Comparison of ENCODE assay signal across 21 cellular contexts in the genomic region with DNA sequence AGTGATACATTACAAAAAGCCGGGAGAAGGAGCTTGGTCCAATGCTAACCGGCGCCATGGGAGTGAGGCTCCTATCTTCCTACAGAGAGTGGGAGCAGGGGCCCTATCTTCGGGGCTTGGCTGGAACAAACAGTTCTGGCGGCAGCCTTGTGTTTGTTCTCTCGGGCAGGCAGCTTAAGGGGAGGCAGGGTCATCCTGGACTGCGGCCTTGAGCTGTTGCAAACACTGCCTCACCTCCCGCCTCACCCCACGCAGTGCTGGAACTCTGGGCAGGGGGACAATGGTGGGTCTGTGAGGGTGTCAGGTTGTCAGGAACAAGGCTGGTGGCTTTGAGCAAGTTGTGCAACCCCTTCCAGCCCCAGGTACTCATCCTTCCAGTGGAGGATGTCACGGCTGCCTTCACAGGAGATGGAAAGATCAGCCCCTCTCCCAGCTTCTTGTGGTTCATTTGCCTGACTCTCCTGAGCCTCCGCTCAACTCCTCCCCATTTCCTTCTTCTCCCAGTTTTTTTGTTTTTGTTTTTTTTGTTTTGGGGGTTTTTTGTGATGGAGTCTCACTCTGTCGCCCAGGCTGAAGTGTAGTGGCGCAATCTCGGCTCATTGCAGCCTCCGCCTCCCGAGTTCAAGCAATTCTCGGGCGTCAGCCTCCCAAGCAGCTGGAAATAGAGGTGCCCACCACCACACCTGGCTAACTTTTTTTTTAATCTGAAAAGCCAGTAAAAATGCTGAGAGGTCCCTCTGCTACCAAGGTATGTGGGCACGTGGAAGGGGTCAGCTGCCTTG. TPM values are rescaled to one million over a fixed set of nuclear protein-coding genes. Genes with fewer than 3 reads are reported as not detected.
DNase-seq lines count a peak whose midpoint lies in the region; ATAC-seq, FAIRE-seq and TF ChIP-seq lines count a peak whose summit lies in the region.
"Had no signal": no experiment of that assay in that cellular context is flagged by ENCODE, and none has a peak within 500 bp of the region (broad histone marks: within the 10 kb centered on the region; RNA-seq: fewer than 3 reads in every experiment).

No MANE protein-coding gene starts in this region.

- H3K9me3 ChIP-seq in HepG2 (ENCODE audit: low read length), result no peaks in the 10 kb centered on the region
- H3K9me3 ChIP-seq in trophoblast cell (ENCODE audit: insufficient read depth, low read depth, low read length), result peaks cover 2% of the 10 kb centered on the region
- no peaks in the 10 kb centered on the region for H3K9me3 ChIP-seq in uterus
- no peaks in the 10 kb centered on the region for H3K9me3 ChIP-seq in CD8-positive, alpha-beta memory T cell (ENCODE audit: low read length)
- H3K9me3 ChIP-seq: sigmoid colon had no signal

- H3K36me3 Mint-ChIP-seq in activated naive CD4-positive, alpha-beta T cell treated with anti-CD3 and anti-CD28 coated beads, Interleukin-2, amount 10 ng/mL, durations not matched to agents 7 days and 5 days, result no peaks in the 10 kb centered on the region
- no peaks in the 10 kb centered on the region for H3K36me3 Mint-ChIP-seq in CD8-positive, alpha-beta memory T cell

- FAIRE-seq in HepG2 (lab: Jason Lieb, UNC), result peak; percentile 99
- FAIRE-seq: RCC 7860 had no signal

- no peak overlapping the region for H4K12ac ChIP-seq in trophoblast cell (ENCODE audit: low read depth, low read length)

- H2BK12ac ChIP-seq in trophoblast cell (ENCODE audit: low read length), result peak overlapping the region; percentile 25

- peaks cover 17% of the 10 kb centered on the region for H3K79me1 ChIP-seq in trophoblast cell (ENCODE audit: low read length)

- H3K18ac ChIP-seq in trophoblast cell (ENCODE audit: low read length), result peak overlapping the region; percentile 46

- peaks cover 13% of the 10 kb centered on the region for H3K79me2 ChIP-seq in HepG2 (ENCODE audit: insufficient read depth, low read length)
- peaks cover 6% of the 10 kb centered on the region for H3K79me2 ChIP-seq in trophoblast cell (ENCODE audit: control insufficient read depth, insufficient read depth, low read length, poor library complexity)

- H3K36me3 ChIP-seq in HepG2 (replicated peaks in 1 of 2; ENCODE audit: control insufficient read depth in 1 of 2, insufficient read depth in 2 of 2, low read length in 2 of 2) (no peaks in the 10 kb centered on the region), trophoblast cell (ENCODE audit: control insufficient read depth in 1 of 2, insufficient read depth in 2 of 2, low read length in 2 of 2) (no peaks in the 10 kb centered on the region), uterus (no peaks in the 10 kb centered on the region)
- H3K36me3 ChIP-seq in CD8-positive, alpha-beta memory T cell (ENCODE audit: insufficient read depth, low read length), result no peaks in the 10 kb centered on the region
- H3K36me3 ChIP-seq: sigmoid colon had no signal

- ATAC-seq in HepG2 (peak; percentile 89), HG02763 (IDR thresholded peaks at IDR 0.05; ENCODE audit: unreplicated experiment) (no peak)
- ATAC-seq: activated T-helper 17 cell treated with anti-CD3 and anti-CD28 coated beads, Interleukin-2, amount 50 U/mL, for 72 hours; SK-N-SH treated with all-trans-retinoic acid at 6 μM for 48 hours had no signal

- CTCF ChIA-PET in HepG2 (lab: Yijun Ruan, JAX; ENCODE audit: low intra/inter-chr PET ratio, low total read pairs), result interaction anchor here (0.7 kb wide), 1 partner anchor 18 kb away, joined by 3 read pairs; no protein-coding TSS in a partner anchor
- CTCF ChIA-PET in activated naive CD4-positive, alpha-beta T cell treated with anti-CD3 and anti-CD28 coated beads, Interleukin-2, amount 10 ng/mL, durations not matched to agents 7 days and 5 days (lab: Charles Lee), result interaction anchor here (0.8 kb wide), 1 partner anchor 426 kb away, joined by 5 read pairs; no protein-coding TSS in a partner anchor
- CTCF ChIA-PET in CD8-positive, alpha-beta memory T cell (lab: Charles Lee), result interaction anchor here (1.8 kb wide), 1 partner anchor 18 kb away, joined by 5 read pairs; no protein-coding TSS in a partner anchor

- H3K4me1 Mint-ChIP-seq in activated naive CD4-positive, alpha-beta T cell treated with anti-CD3 and anti-CD28 coated beads, Interleukin-2, amount 10 ng/mL, durations not matched to agents 7 days and 5 days, result no peaks in the 10 kb centered on the region
- H3K4me1 Mint-ChIP-seq in CD8-positive, alpha-beta memory T cell, result no peaks in the 10 kb centered on the region
- H3K4me1 Mint-ChIP-seq: activated T-helper 17 cell treated with anti-CD3 and anti-CD28 coated beads, Interleukin-2, amount 50 U/mL, for 72 hours; B cell; H9 had no signal

- H3K27me3 ChIP-seq in HepG2 (ENCODE audit: control insufficient read depth in 1 of 2, insufficient read depth in 2 of 2, low read length in 2 of 2) (no peaks in the 10 kb centered on the region), trophoblast cell (ENCODE audit: insufficient read depth, low read length) (no peaks in the 10 kb centered on the region), uterus (no peaks in the 10 kb centered on the region)
- H3K27me3 ChIP-seq in CD8-positive, alpha-beta memory T cell (ENCODE audit: insufficient read depth, low read length, poor library complexity, severe bottlenecking), result no peaks in the 10 kb centered on the region
- H3K27me3 ChIP-seq: sigmoid colon had no signal

- TF ChIP-seq CTCF in fibroblast of villous mesenchyme (IDR thresholded peaks at IDR 0.05; ENCODE audit: insufficient read depth, low read depth, low read length) (no peak), HepG2 (CRISPR knock-in tag; IDR thresholded peaks at IDR 0.05) (peak; percentile 29; the same call in 1 of the 2 replicates), uterus (IDR thresholded peaks at IDR 0.05) (no peak)

- peak; percentile 49; the same call in 1 of the 2 replicates for TF ChIP-seq RAD21 in HepG2 (CRISPR knock-in tag; IDR thresholded peaks at IDR 0.05)

- peak; percentile 65 to 82 for TF ChIP-seq POLR2A in HepG2 (IDR thresholded peaks at IDR 0.05; ENCODE audit: insufficient read depth in 1 of 2, low read depth in 2 of 2, low read length in 2 of 2)
- peak in 1 of 2 donors; percentile 18 for TF ChIP-seq POLR2A in uterus (IDR thresholded peaks at IDR 0.05)

- intact Hi-C loops in HepG2 (cut with micrococcal nuclease; ENCODE audit: unreplicated experiment), result loop anchor here (2.0 kb wide), 1 partner anchor 50 kb away; no protein-coding TSS in a partner anchor
- intact Hi-C loops in uterus (cut with DNase I; ENCODE audit: low total_unique reads), result no loop called here

- H3K4me1 ChIP-seq in HepG2 (ENCODE audit: insufficient read depth, low read length) (peaks cover 99% of the 10 kb centered on the region), trophoblast cell (ENCODE audit: control insufficient read depth in 1 of 2, insufficient read depth in 2 of 2, low read length in 2 of 2) (peaks cover 16 to 25% of the 10 kb centered on the region in 2 experiments), uterus (peaks cover 4 to 8% of the 10 kb centered on the region in 2 donors)
- H3K4me1 ChIP-seq in CD8-positive, alpha-beta memory T cell (ENCODE audit: insufficient read depth, low read length), result no peaks in the 10 kb centered on the region
- H3K4me1 ChIP-seq: sigmoid colon had no signal

- TSS peak; percentile 86 for BruUV-seq in HepG2 (replicated peaks; lab: Mats Ljungman, UMichigan)

- peak overlapping the region; percentile 10 for H2BK120ac ChIP-seq in trophoblast cell (ENCODE audit: insufficient read depth, low read length, poor library complexity)

- no peak overlapping the region for H3K23ac ChIP-seq in trophoblast cell (ENCODE audit: low read length)

- no peak overlapping the region for H2BK5ac ChIP-seq in trophoblast cell (ENCODE audit: low read depth, low read length, poor library complexity)

- H2AK5ac ChIP-seq in trophoblast cell (ENCODE audit: low read length), result peak overlapping the region; percentile 29

- in situ Hi-C loops in HepG2 (cut with HindIII; ENCODE audit: extremely low pct_ligation_motif_present, low pct_unique_long_range_greater_than_20kb), result loop anchor here (5.0 to 25.0 kb wide), 2 partner anchors 49 to 694 kb away; no protein-coding TSS in a partner anchor

- H3K27me3 Mint-ChIP-seq in activated naive CD4-positive, alpha-beta T cell treated with anti-CD3 and anti-CD28 coated beads, Interleukin-2, amount 10 ng/mL, durations not matched to agents 7 days and 5 days, result peaks cover 53% of the 10 kb centered on the region
- peaks cover 13 to 16% of the 10 kb centered on the region in 2 donors for H3K27me3 Mint-ChIP-seq in CD8-positive, alpha-beta memory T cell

- H3K4me3 Mint-ChIP-seq in activated naive CD4-positive, alpha-beta T cell treated with anti-CD3 and anti-CD28 coated beads, Interleukin-2, amount 10 ng/mL, durations not matched to agents 7 days and 5 days, result no peak overlapping the region
- no peak overlapping the region for H3K4me3 Mint-ChIP-seq in CD8-positive, alpha-beta memory T cell
- H3K4me3 Mint-ChIP-seq: activated T-helper 17 cell treated with anti-CD3 and anti-CD28 coated beads, Interleukin-2, amount 50 U/mL, for 72 hours; B cell; H9; neural crest cell had no signal

- H3K27ac Mint-ChIP-seq in activated naive CD4-positive, alpha-beta T cell treated with anti-CD3 and anti-CD28 coated beads, Interleukin-2, amount 10 ng/mL, durations not matched to agents 7 days and 5 days, result no peak overlapping the region
- no peak overlapping the region for H3K27ac Mint-ChIP-seq in CD8-positive, alpha-beta memory T cell
- H3K27ac Mint-ChIP-seq: activated T-helper 17 cell treated with anti-CD3 and anti-CD28 coated beads, Interleukin-2, amount 50 U/mL, for 72 hours; B cell; H9 had no signal

- no peaks in the 10 kb centered on the region for H3K9me3 Mint-ChIP-seq in activated naive CD4-positive, alpha-beta T cell treated with anti-CD3 and anti-CD28 coated beads, Interleukin-2, amount 10 ng/mL, durations not matched to agents 7 days and 5 days
- H3K9me3 Mint-ChIP-seq in CD8-positive, alpha-beta memory T cell, result no peaks in the 10 kb centered on the region
- H3K9me3 Mint-ChIP-seq: activated T-helper 17 cell treated with anti-CD3 and anti-CD28 coated beads, Interleukin-2, amount 50 U/mL, for 72 hours; H9; neural crest cell had no signal

- POLR2A ChIA-PET in HepG2 (lab: Yijun Ruan, JAX), result interaction anchor here (0.7 to 5.8 kb wide), 26 partner anchors 8 to 290 kb away, joined by 3 to 67 read pairs (median 5); a partner anchor contains a TSS
- POLR2A ChIA-PET in CD8-positive, alpha-beta memory T cell (lab: Charles Lee), result no interaction called here

- H3K27ac ChIP-seq in HepG2 (ENCODE audit: extremely low read length, insufficient read depth, low read length), result peak overlapping the region; percentile 99
- H3K27ac ChIP-seq in trophoblast cell (ENCODE audit: low read depth, low read length), result no peak overlapping the region
- H3K27ac ChIP-seq in uterus, result peak overlapping the region; percentile 80 to 89
- no peak overlapping the region for H3K27ac ChIP-seq in CD8-positive, alpha-beta memory T cell (ENCODE audit: low read depth, low read length)
- H3K27ac ChIP-seq: sigmoid colon had no signal

- no peaks in the 10 kb centered on the region for H4K20me1 ChIP-seq in HepG2 (ENCODE audit: insufficient read depth, low read length)

- 7% methylated on average over 19 of the region's 19 CpGs for WGBS in HepG2 (ENCODE audit: low lambda C conversion rate)
- WGBS in trophoblast cell (ENCODE audit: extremely low coverage, insufficient coverage, insufficient read length), result no CpG with 5 or more reads among the region's 19 CpGs

- TF ChIP-seq EP300 in HepG2 (IDR thresholded peaks at IDR 0.05; ENCODE audit: low read depth in 2 of 2, low read length in 2 of 2) (peak; percentile 97 to 99), HepG2 (CRISPR knock-in tag; IDR thresholded peaks at IDR 0.05; ENCODE audit: borderline replicate concordance) (peak; percentile 97)

- H4K8ac ChIP-seq in trophoblast cell (ENCODE audit: low read depth, low read length), result peak overlapping the region; percentile 58

- no peak overlapping the region for H3K4me3 ChIP-seq in fibroblast of villous mesenchyme (ENCODE audit: low read depth, low read length)
- peak overlapping the region; percentile 45 to 66 (median 58); a peak in 5 of 6 replicates for H3K4me3 ChIP-seq in HepG2 (replicated peaks in 1 of 3; ENCODE audit: insufficient read depth in 1 of 3, low read depth in 2 of 3, low read length in 3 of 3)
- H3K4me3 ChIP-seq in trophoblast cell (ENCODE audit: low read depth, low read length), result no peak overlapping the region
- peak overlapping the region in 1 of 2 donors; percentile 13 for H3K4me3 ChIP-seq in uterus
- H3K4me3 ChIP-seq in CD8-positive, alpha-beta memory T cell (ENCODE audit: low read length), result no peak overlapping the region
- H3K4me3 ChIP-seq: sigmoid colon had no signal

- H3K4me2 ChIP-seq in HepG2 (ENCODE audit: low read depth, low read length), result peak overlapping the region; percentile 92
- H3K4me2 ChIP-seq in trophoblast cell (ENCODE audit: low read length), result no peak overlapping the region

- H4K91ac ChIP-seq in trophoblast cell (ENCODE audit: low read depth, low read length), result peak overlapping the region; percentile 63

- DNase-seq in fibroblast of villous mesenchyme (ENCODE audit: low read depth) (peak; percentile 61), HepG2 (ENCODE audit: low spot score) (peak; percentile 97), trophoblast cell (no peak), uterus (peak; percentile 87 to 91)
- no peak for DNase-seq in activated naive CD4-positive, alpha-beta T cell treated with anti-CD3 and anti-CD28 coated beads, Interleukin-2, amount 10 ng/mL, durations not matched to agents 7 days and 5 days
- DNase-seq in CD8-positive, alpha-beta memory T cell, result no peak
- DNase-seq: activated CD4-positive, alpha-beta T cell treated with anti-CD3 and anti-CD28 coated beads for 1 hour; Calu3; erythroblast; H9; mesendoderm; NCI-H146; NCI-H2227 treated with DMSO at 0.1 percent for 48 hours; sigmoid colon; T1000 had no signal

- no peak overlapping the region for H2AFZ ChIP-seq in HepG2 (ENCODE audit: low read length)
- no peak overlapping the region for H2AFZ ChIP-seq in trophoblast cell (ENCODE audit: insufficient read depth, low read length, poor library complexity)

- no peak overlapping the region for H3K4ac ChIP-seq in trophoblast cell (ENCODE audit: low read depth, low read length)

- peak overlapping the region; percentile 32 for H3K14ac ChIP-seq in trophoblast cell (ENCODE audit: low read length)

- H3K9ac ChIP-seq in HepG2 (ENCODE audit: insufficient read depth, low read depth, low read length), result peak overlapping the region; percentile 86
- H3K9ac ChIP-seq in trophoblast cell (ENCODE audit: low read length), result no peak overlapping the region

RNA-seq across cellular contexts. Expression of a gene that starts 57.4 kb away (rescaled TPM):
- total RNA-seq in fibroblast of villous mesenchyme (under 0.01 TPM in 1 of 2 replicates, not detected in the other), HepG2 (2016; rRNA removed; fragmentation: Illumina TruSeq; extraction: Trizol) (4.7 and 8.6 TPM in 2 replicates), uterus (10 to 100 TPM in 1 of 4 donors, 1 to 10 TPM in 3; 1.8 to 18.7 (median 4.5) TPM)
- total RNA-seq in HepG2 (2016; cell fraction: cytosol; rRNA removed; fragmentation: Illumina TruSeq; extraction: Trizol; ENCODE audit: low read depth), result 1.9 and 2.3 TPM in 2 replicates
- 5.6 and 7.5 TPM in 2 replicates for total RNA-seq in HepG2 (2016; cell fraction: insoluble cytoplasmic fraction; rRNA removed; fragmentation: Illumina TruSeq; extraction: Trizol)
- 4.9 and 6.3 TPM in 2 replicates for total RNA-seq in HepG2 (2016; cell fraction: membrane; rRNA removed; fragmentation: Illumina TruSeq; extraction: Trizol)
- total RNA-seq in HepG2 (2016; cell fraction: nucleus; rRNA removed; fragmentation: Illumina TruSeq; extraction: Trizol), result 4.5 and 7.0 TPM in 2 replicates
- 30.6 and 49.8 TPM in 2 replicates for polyA plus RNA-seq in HepG2 (2011; rRNA removed)
- 36.8 and 39.8 TPM in 2 replicates for polyA plus RNA-seq in HepG2 (2011; cell fraction: cytosol; rRNA removed)
- polyA plus RNA-seq in HepG2 (2011; cell fraction: nucleus; rRNA removed), result 38.0 and 46.6 TPM in 2 replicates
- 3.4 and 5.3 TPM in 2 replicates for polyA plus RNA-seq in HepG2 (2012)
- 2.4 and 2.5 TPM in 2 replicates for polyA plus RNA-seq in HepG2 (2016; cell fraction: cytosol; fragmentation: Illumina TruSeq; extraction: Trizol; ENCODE audit: low read depth)
- 4.6 and 4.7 TPM in 2 replicates for polyA plus RNA-seq in HepG2 (2016; cell fraction: insoluble cytoplasmic fraction; fragmentation: Illumina TruSeq; extraction: Trizol; ENCODE audit: low read depth)
- 3.8 and 5.6 TPM in 2 replicates for polyA plus RNA-seq in HepG2 (2016; cell fraction: membrane; fragmentation: Illumina TruSeq; extraction: Trizol; ENCODE audit: low read depth)
- polyA plus RNA-seq in HepG2 (2016; cell fraction: nucleus; fragmentation: Illumina TruSeq; extraction: Trizol; ENCODE audit: insufficient read depth, low read depth), result 12.2 and 13.8 TPM in 2 replicates
- polyA minus RNA-seq in HepG2 (2011; rRNA and poly(A)+ RNA removed; ENCODE audit: low replicate concordance), result 2.5 and 69.1 TPM in 2 replicates
- 20.4 and 35.1 TPM in 2 replicates for polyA minus RNA-seq in HepG2 (2011; cell fraction: cytosol; rRNA and poly(A)+ RNA removed)
- polyA minus RNA-seq in HepG2 (2011; cell fraction: nucleus; rRNA and poly(A)+ RNA removed), result 8.9 and 15.5 TPM in 2 replicates
- 0.49 and 0.52 TPM in 2 replicates for polyA plus RNA-seq in trophoblast cell (2013)
- total RNA-seq in CD8-positive, alpha-beta memory T cell, result 10 to 100 TPM; 63.0 to 69.2 TPM
- polyA plus RNA-seq in CD8-positive, alpha-beta memory T cell, result 202 TPM

Comparison
In these comparisons a context has a peak if more than half of its experiments do, and no peak if none do; other contexts are left out.
1. DNase-seq: peak in fibroblast of villous mesenchyme (single experiment), HepG2 (single experiment) and uterus (2 of 2); none in trophoblast cell (0 of 2), activated naive CD4-positive, alpha-beta T cell treated with anti-CD3 and anti-CD28 coated beads, Interleukin-2, amount 10 ng/mL, durations not matched to agents 7 days and 5 days (single experiment) and CD8-positive, alpha-beta memory T cell (0 of 5).
2. H3K4me3 ChIP-seq: peak in HepG2 (3 of 3); none in fibroblast of villous mesenchyme (single experiment), trophoblast cell (single experiment) and CD8-positive, alpha-beta memory T cell (single experiment).
3. H3K27ac ChIP-seq: peak in HepG2 (single experiment) and uterus (2 of 2); none in trophoblast cell (single experiment) and CD8-positive, alpha-beta memory T cell (single experiment).